Comparison of ENCODE assay signal across 21 cellular contexts in the genomic region with DNA sequence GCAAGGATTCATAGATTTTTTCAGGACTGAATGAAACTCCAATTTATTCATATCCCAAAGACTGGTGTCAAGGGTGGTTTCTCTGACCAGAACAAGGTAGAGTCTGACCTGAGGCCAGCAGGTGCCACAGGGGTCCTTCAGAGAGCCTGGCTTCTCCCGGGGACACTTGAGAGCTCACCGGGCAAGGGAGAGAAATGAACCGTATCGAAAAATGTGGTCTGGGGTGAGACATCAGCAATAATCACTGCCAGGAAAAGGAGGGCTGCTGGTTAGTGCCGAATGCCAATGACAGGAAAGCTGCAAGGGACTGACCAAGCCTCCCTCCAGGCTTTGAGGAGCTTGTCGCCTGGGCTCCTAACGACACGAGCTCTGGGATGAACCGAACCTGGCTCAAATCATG.
"Had no signal": no experiment of that assay in that cellular context is flagged by ENCODE, and none has a peak within 500 bp of the region (broad histone marks: within the 10 kb centered on the region; RNA-seq: fewer than 3 reads in every experiment).

No MANE protein-coding gene starts in this region.

- DNase-seq: activated CD4-positive, alpha-beta memory T cell treated with anti-CD3 and anti-CD28 coated beads for 36 hours; activated CD4-positive, alpha-beta T cell treated with anti-CD3 and anti-CD28 coated beads, Interleukin-2, amount 10 ng/mL, durations not matched to agents 24 days and 14 days; activated CD4-positive, CD25-positive, alpha-beta regulatory T cell treated with anti-CD3 and anti-CD28 coated beads, Interleukin-2, amount 50 U/mL, for 72 hours; activated CD8-positive, alpha-beta memory T cell treated with anti-CD3 and anti-CD28 coated beads, Interleukin-2, amount 50 U/mL, for 48 hours; activated gamma-delta T cell; activated naive CD4-positive, alpha-beta T cell treated with anti-CD3 and anti-CD28 coated beads, Interleukin-2, amount 50 U/mL, for 16 hours; activated naive CD8-positive, alpha-beta T cell treated with anti-CD3 and anti-CD28 coated beads, Interleukin-2, amount 50 U/mL, for 24 hours; activated T-cell treated with anti-CD3 and anti-CD28 coated beads, Interleukin-2, amount 50 U/mL, for 24 hours; amygdala; central memory CD4-positive, alpha-beta T cell; foreskin keratinocyte; heart right ventricle; left cardiac atrium; midbrain; naive thymus-derived CD4-positive, alpha-beta T cell; nucleus accumbens; pancreas; stimulated activated CD4-positive, alpha-beta T cell treated with anti-CD3 and anti-CD28 coated beads, Interleukin-1b, Interleukin-23, amount 100 ng/mL, for 48 hours; stimulated activated naive B cell treated with anti-CD40 and anti-IgM and Interleukin-4, amounts not matched to agents 10 μg/mL and 1 μg/mL and 100 μg/mL, for 72 hours; T-helper 2 cell had no signal

- FAIRE-seq: endothelial cell of umbilical vein, pancreas had no signal
